In genomic region chr11:59667812-59668187, GRCh38 we compare ENCODE assay signal across 7 cellular contexts. TPM values are rescaled to one million over a fixed set of nuclear protein-coding genes. Genes with fewer than 3 reads are reported as not detected.
DNase-seq lines count a peak whose midpoint lies in the region; ATAC-seq lines count a peak whose summit lies in the region.

No MANE protein-coding gene starts in this region.

- ATAC-seq in activated T-helper 17 cell treated with anti-CD3 and anti-CD28 coated beads, Interleukin-2, amount 50 U/mL, for 72 hours (replicated peaks), result no peak
- no peak for ATAC-seq in stimulated activated naive B cell treated with anti-CD40 and anti-IgM and Interleukin-4, amounts not matched to agents 10 μg/mL and 1 μg/mL and 100 μg/mL, for 72 hours (replicated peaks)
- ATAC-seq in GM21786 (IDR thresholded peaks at IDR 0.05; ENCODE audit: unreplicated experiment), result no peak
- no peak for ATAC-seq in HG03039 (IDR thresholded peaks at IDR 0.05; ENCODE audit: unreplicated experiment)

- H3K27me3 ChIP-seq in HUES6 (ENCODE audit: control insufficient read depth, insufficient read depth, low read length), result no peaks in the 10 kb centered on the region
- no peaks in the 10 kb centered on the region for H3K27me3 ChIP-seq in iPS-20b (ENCODE audit: insufficient read depth, low read length)

- H3K4me3 ChIP-seq in HUES6 (ENCODE audit: low read depth, low read length), result peak overlapping the region; percentile 89
- H3K4me3 ChIP-seq in iPS-20b (ENCODE audit: low read length), result peak overlapping the region; percentile 80

- peaks cover 10% of the 10 kb centered on the region for H3K4me1 ChIP-seq in HUES6 (ENCODE audit: control insufficient read depth, insufficient read depth, low read length)
- peaks cover 6% of the 10 kb centered on the region; the same call in 1 of the 2 replicates for H3K4me1 ChIP-seq in iPS-20b (ENCODE audit: insufficient read depth, low read length)

- no peaks in the 10 kb centered on the region for H3K27me3 Mint-ChIP-seq in activated T-helper 17 cell treated with anti-CD3 and anti-CD28 coated beads, Interleukin-2, amount 50 U/mL, for 72 hours
- H3K27me3 Mint-ChIP-seq in stimulated activated naive B cell treated with anti-CD40 and anti-IgM and Interleukin-4, amounts not matched to agents 10 μg/mL and 1 μg/mL and 100 μg/mL, for 72 hours, result no peaks in the 10 kb centered on the region

- H3K27ac Mint-ChIP-seq in activated T-helper 17 cell treated with anti-CD3 and anti-CD28 coated beads, Interleukin-2, amount 50 U/mL, for 72 hours, result peak overlapping the region; percentile 97
- H3K27ac Mint-ChIP-seq in stimulated activated naive B cell treated with anti-CD40 and anti-IgM and Interleukin-4, amounts not matched to agents 10 μg/mL and 1 μg/mL and 100 μg/mL, for 72 hours, result peak overlapping the region; percentile 98

- H3K36me3 Mint-ChIP-seq in activated T-helper 17 cell treated with anti-CD3 and anti-CD28 coated beads, Interleukin-2, amount 50 U/mL, for 72 hours (ENCODE audit: low read depth), result peaks cover 61% of the 10 kb centered on the region
- peaks cover 17 to 19% of the 10 kb centered on the region in 2 donors for H3K36me3 Mint-ChIP-seq in stimulated activated naive B cell treated with anti-CD40 and anti-IgM and Interleukin-4, amounts not matched to agents 10 μg/mL and 1 μg/mL and 100 μg/mL, for 72 hours

- H3K4me1 Mint-ChIP-seq in activated T-helper 17 cell treated with anti-CD3 and anti-CD28 coated beads, Interleukin-2, amount 50 U/mL, for 72 hours, result peaks cover 31% of the 10 kb centered on the region
- H3K4me1 Mint-ChIP-seq in stimulated activated naive B cell treated with anti-CD40 and anti-IgM and Interleukin-4, amounts not matched to agents 10 μg/mL and 1 μg/mL and 100 μg/mL, for 72 hours, result peaks cover 20 to 45% of the 10 kb centered on the region in 2 donors

- DNase-seq in stimulated activated naive B cell treated with anti-CD40 and anti-IgM and Interleukin-4, amounts not matched to agents 10 μg/mL and 1 μg/mL and 100 μg/mL, for 72 hours, result no peak
- no peak for DNase-seq in activated effector memory CD4-positive, alpha-beta T cell treated with Interleukin-2 at 50 U/mL for 16 hours

- H3K9me3 Mint-ChIP-seq in activated T-helper 17 cell treated with anti-CD3 and anti-CD28 coated beads, Interleukin-2, amount 50 U/mL, for 72 hours, result no peaks in the 10 kb centered on the region
- no peaks in the 10 kb centered on the region for H3K9me3 Mint-ChIP-seq in stimulated activated naive B cell treated with anti-CD40 and anti-IgM and Interleukin-4, amounts not matched to agents 10 μg/mL and 1 μg/mL and 100 μg/mL, for 72 hours

- H3K9me3 ChIP-seq in HUES6 (ENCODE audit: control insufficient read depth, insufficient read depth, low read depth, low read length), result no peaks in the 10 kb centered on the region
- H3K9me3 ChIP-seq in iPS-20b (ENCODE audit: insufficient read depth, low read depth, low read length), result no peaks in the 10 kb centered on the region

- peak overlapping the region; percentile 90 for H3K9ac ChIP-seq in HUES6 (ENCODE audit: low read length)
- H3K9ac ChIP-seq in iPS-20b (ENCODE audit: low read depth, low read length), result peak overlapping the region; percentile 88; the same call in 1 of the 2 replicates

- no peak overlapping the region for H3K27ac ChIP-seq in HUES6 (ENCODE audit: low read depth, low read length)
- H3K27ac ChIP-seq in iPS-20b (ENCODE audit: low read length), result no peak overlapping the region

- H3K4me3 Mint-ChIP-seq in activated T-helper 17 cell treated with anti-CD3 and anti-CD28 coated beads, Interleukin-2, amount 50 U/mL, for 72 hours, result peak overlapping the region; percentile 94
- H3K4me3 Mint-ChIP-seq in stimulated activated naive B cell treated with anti-CD40 and anti-IgM and Interleukin-4, amounts not matched to agents 10 μg/mL and 1 μg/mL and 100 μg/mL, for 72 hours, result peak overlapping the region; percentile 93

- H3K36me3 ChIP-seq in HUES6 (ENCODE audit: control insufficient read depth, insufficient read depth, low read length) (peaks cover 39% of the 10 kb centered on the region), iPS-20b (ENCODE audit: insufficient read depth, low read depth, low read length) (peaks cover 43% of the 10 kb centered on the region)

RNA-seq across cellular contexts. Expression of gene PATL1, which starts 1.0 kb away (rescaled TPM):
- 10 to 100 TPM; 57.6 to 81.1 TPM for total RNA-seq in activated T-helper 17 cell treated with anti-CD3 and anti-CD28 coated beads, Interleukin-2, amount 50 U/mL, for 72 hours

RNA-seq across cellular contexts. Expression of gene OR10V1, which starts 45.8 kb away (rescaled TPM):
- not detected for total RNA-seq in activated T-helper 17 cell treated with anti-CD3 and anti-CD28 coated beads, Interleukin-2, amount 50 U/mL, for 72 hours

RNA-seq across cellular contexts. Expression of gene OSBP, which starts 52.2 kb away (rescaled TPM):
- total RNA-seq in activated T-helper 17 cell treated with anti-CD3 and anti-CD28 coated beads, Interleukin-2, amount 50 U/mL, for 72 hours, result 10 to 100 TPM; 31.0 to 33.0 TPM
